ENCODE assay signal across 4 cellular contexts in genomic region chr11:57999523-57999922, GRCh38. TPM values are rescaled to one million over a fixed set of nuclear protein-coding genes. Genes with fewer than 3 reads are reported as not detected.
"Had no signal": no experiment of that assay in that cellular context is flagged by ENCODE, and none has a peak within 500 bp of the region (broad histone marks: within the 10 kb centered on the region; RNA-seq: fewer than 3 reads in every experiment).

No MANE protein-coding gene starts in this region.

RNA-seq across cellular contexts. Expression of gene OR9Q1, which starts 24.2 kb away (rescaled TPM):
- total RNA-seq: LHCN-M2, M059J, MCF 10A, NCI-H460 had no signal

RNA-seq across cellular contexts. Expression of gene OR6Q1, which starts 31.2 kb away (rescaled TPM):
- total RNA-seq: LHCN-M2, M059J, MCF 10A, NCI-H460 had no signal
